8 cellular contexts compared by ENCODE assay signal in the genomic region with DNA sequence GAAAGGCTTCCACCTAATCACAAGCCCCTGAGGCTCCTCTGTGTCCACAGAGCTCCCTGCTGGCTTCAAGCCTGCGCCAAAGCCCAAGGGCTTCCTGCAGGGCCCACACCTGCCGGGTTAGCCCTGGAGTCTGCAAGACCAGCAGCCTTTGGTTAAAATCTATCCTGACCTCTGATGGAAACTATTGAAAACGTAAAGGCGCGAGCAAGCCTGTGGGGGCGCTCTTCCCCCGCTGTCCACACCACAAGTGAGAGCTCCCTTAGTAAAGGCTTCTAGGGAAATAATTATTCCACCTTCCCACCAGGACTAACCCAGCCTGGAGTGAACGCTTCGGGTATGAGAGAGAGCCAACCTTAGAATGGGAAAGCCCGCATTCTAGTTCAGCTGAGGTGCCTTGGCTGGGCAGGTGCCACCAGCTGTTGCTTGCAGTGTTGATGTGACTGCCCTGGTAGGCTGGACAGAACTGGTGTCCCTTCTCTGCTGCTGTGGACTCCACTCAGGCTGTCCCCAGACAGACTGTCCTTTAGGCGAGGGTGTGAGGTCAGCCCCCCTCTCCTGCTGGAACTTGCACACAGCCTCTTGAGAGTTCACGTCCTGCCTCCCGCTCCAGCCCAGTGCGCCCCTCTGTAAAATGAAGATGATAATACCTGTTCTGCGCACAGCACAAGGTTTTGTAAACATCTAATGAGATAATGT.
DNase-seq lines count a peak whose midpoint lies in the region; ATAC-seq and TF ChIP-seq lines count a peak whose summit lies in the region.

No MANE protein-coding gene starts in this region.

- no peaks in the 10 kb centered on the region for H3K27me3 ChIP-seq in dorsolateral prefrontal cortex

- H3K36me3 Mint-ChIP-seq in naive B cell: no peaks in the 10 kb centered on the region
- H3K36me3 Mint-ChIP-seq in activated T-cell treated with anti-CD3 and anti-CD28 coated beads, Interleukin-2, amount 50 U/mL, for 4 hours (ENCODE audit: insufficient read depth): peaks cover 45% of the 10 kb centered on the region

- DNase-seq in GM03348 (ENCODE audit: low spot score): peak; percentile 52
- DNase-seq in NCI-H146 (lab: John Stamatoyannopoulos, UW): peak; percentile 96
- DNase-seq in dorsolateral prefrontal cortex: peak in 2 of 10 donors; percentile 12 to 26
- DNase-seq in naive B cell: no peak
- no peak for DNase-seq in ureter (ENCODE audit: low spot score)
- no peak for DNase-seq in activated T-cell treated with anti-CD3 and anti-CD28 coated beads, Interleukin-2, amount 50 U/mL, for 4 hours
- no peak for DNase-seq in NCI-H1105 (lab: John Stamatoyannopoulos, UW)

- H3K4me3 Mint-ChIP-seq in naive B cell: peak overlapping the region in 6 of 8 donors; percentile 16 to 91 (median 82)
- H3K4me3 Mint-ChIP-seq in activated T-cell treated with anti-CD3 and anti-CD28 coated beads, Interleukin-2, amount 50 U/mL, for 4 hours: no peak overlapping the region

- no peaks in the 10 kb centered on the region for H3K27me3 Mint-ChIP-seq in naive B cell
- H3K27me3 Mint-ChIP-seq in activated T-cell treated with anti-CD3 and anti-CD28 coated beads, Interleukin-2, amount 50 U/mL, for 4 hours (ENCODE audit: low read depth): no peaks in the 10 kb centered on the region

- H3K27ac Mint-ChIP-seq in naive B cell: peak overlapping the region; percentile 56 to 98 (median 94)

- intact Hi-C loops in dorsolateral prefrontal cortex (cut with DNase I): loop anchor here in 1 of 2 donors (5.0 to 10.0 kb wide), 2 partner anchors 34 to 96 kb away; partner anchors contain the start of gene EZR

- H3K4me1 Mint-ChIP-seq in naive B cell: peaks cover 60 to 76% (median 64%) of the 10 kb centered on the region in 3 donors
- peaks cover 63% of the 10 kb centered on the region for H3K4me1 Mint-ChIP-seq in activated T-cell treated with anti-CD3 and anti-CD28 coated beads, Interleukin-2, amount 50 U/mL, for 4 hours (ENCODE audit: low read depth)

- ATAC-seq in naive B cell (ENCODE audit: low read depth in 2 of 2): no peak
- ATAC-seq in GM18909 (IDR thresholded peaks at IDR 0.05; ENCODE audit: poor library complexity, unreplicated experiment): no peak
- ATAC-seq in activated T-cell treated with anti-CD3 and anti-CD28 coated beads, Interleukin-2, amount 50 U/mL, for 4 hours: no peak

- TF ChIP-seq CTCF in dorsolateral prefrontal cortex (IDR thresholded peaks at IDR 0.05 in 54 of 56, conservative IDR thresholded peaks at IDR 0.05 in 2 of 56; ENCODE audit: low read depth in 1 of 56, partially characterized antibody in 56 of 56): peak in 52 of 56 donors; percentile 36 to 78 (median 58)

- peaks cover 0 to 1% (median 0%) of the 10 kb centered on the region in 7 donors for H3K9me3 Mint-ChIP-seq in naive B cell
- H3K9me3 Mint-ChIP-seq in activated T-cell treated with anti-CD3 and anti-CD28 coated beads, Interleukin-2, amount 50 U/mL, for 4 hours: no peaks in the 10 kb centered on the region

- no peak overlapping the region for H3K4me3 ChIP-seq in dorsolateral prefrontal cortex

- no peak overlapping the region for H3K27ac ChIP-seq in dorsolateral prefrontal cortex

Comparison
In these comparisons a context has a peak if more than half of its experiments do, and no peak if none do; other contexts are left out.
1. DNase-seq: peak in GM03348 (single experiment) and NCI-H146 (single experiment); none in naive B cell (single experiment), ureter (single experiment), activated T-cell treated with anti-CD3 and anti-CD28 coated beads, Interleukin-2, amount 50 U/mL, for 4 hours (single experiment) and NCI-H1105 (single experiment).